In genomic region chr4:185275501-185275900, GRCh38 we compare ENCODE assay signal across 20 cellular contexts.
A peak's percentile ranks its signal among the peaks of the same experiment; 100 is the strongest.
DNase-seq lines count a peak whose midpoint lies in the region; ATAC-seq and TF ChIP-seq lines count a peak whose summit lies in the region.
"Had no signal": no experiment of that assay in that cellular context is flagged by ENCODE, and none has a peak within 500 bp of the region (broad histone marks: within the 10 kb centered on the region; RNA-seq: fewer than 3 reads in every experiment).

No MANE protein-coding gene starts in this region.

- H3K27ac ChIP-seq in SK-N-SH (ENCODE audit: low read depth in 2 of 2, low read length in 1 of 2) (peak overlapping the region in 1 of 2 experiments; percentile 70; a peak in 2 of 4 replicates), brain microvascular endothelial cell (peak overlapping the region; percentile 63), mesenchymal stem cell (ENCODE audit: low read length, poor library complexity, severe bottlenecking) (no peak overlapping the region), suprapubic skin (no peak overlapping the region), thyroid gland (no peak overlapping the region)
- H3K27ac ChIP-seq: 22Rv1; BLaER1 treated with 17β-estradiol and CSF1 and Interleukin-3, amounts not matched to agents 10 nM and 100 nM had no signal

- H3K9me3 ChIP-seq in SK-N-SH, result no peaks in the 10 kb centered on the region
- no peaks in the 10 kb centered on the region for H3K9me3 ChIP-seq in mesenchymal stem cell (ENCODE audit: control insufficient read depth, low read length)
- no peaks in the 10 kb centered on the region for H3K9me3 ChIP-seq in suprapubic skin
- H3K9me3 ChIP-seq in thyroid gland, result no peaks in the 10 kb centered on the region
- H3K9me3 ChIP-seq: BLaER1 treated with 17β-estradiol and CSF1 and Interleukin-3, amounts not matched to agents 10 nM and 100 nM had no signal

- peaks cover 28 to 52% of the 10 kb centered on the region in 2 donors for H3K36me3 Mint-ChIP-seq in stimulated activated naive B cell treated with anti-CD40 and anti-IgM and Interleukin-4, amounts not matched to agents 10 μg/mL and 1 μg/mL and 100 μg/mL, for 72 hours

- H3K79me2 ChIP-seq in SK-N-SH (ENCODE audit: insufficient read depth), result peaks cover 46% of the 10 kb centered on the region; the same call in 1 of the 2 replicates

- TF ChIP-seq EP300 in SK-N-SH (IDR thresholded peaks at IDR 0.05; ENCODE audit: borderline replicate concordance in 1 of 2, low read depth in 1 of 2, low read length in 1 of 2) (no peak), suprapubic skin (IDR thresholded peaks at IDR 0.05) (no peak)

- CTCF ChIA-PET in SK-N-SH (lab: Yijun Ruan, JAX), result no interaction called here

- H2BK12ac ChIP-seq in mesenchymal stem cell (ENCODE audit: low read length in 2 of 2), result no peak overlapping the region

- no peak overlapping the region for H3K18ac ChIP-seq in mesenchymal stem cell (ENCODE audit: low read depth in 1 of 2, low read length in 2 of 2)

- H3K36me3 ChIP-seq in SK-N-SH (replicated peaks in 1 of 2; ENCODE audit: control insufficient read depth in 1 of 2, insufficient read depth in 2 of 2, low read length in 1 of 2) (peaks cover 4 to 43% of the 10 kb centered on the region in 2 experiments), brain microvascular endothelial cell (replicated peaks) (no peaks in the 10 kb centered on the region), mesenchymal stem cell (ENCODE audit: control insufficient read depth in 1 of 2, insufficient read depth in 2 of 2, low read depth in 1 of 2, low read length in 2 of 2) (peaks cover 5 to 7% of the 10 kb centered on the region in 2 experiments), suprapubic skin (peaks cover 6% of the 10 kb centered on the region), thyroid gland (no peaks in the 10 kb centered on the region)

- H4K8ac ChIP-seq in mesenchymal stem cell (ENCODE audit: low read length), result no peak overlapping the region

- H3K27ac Mint-ChIP-seq in stimulated activated naive B cell treated with anti-CD40 and anti-IgM and Interleukin-4, amounts not matched to agents 10 μg/mL and 1 μg/mL and 100 μg/mL, for 72 hours, result no peak overlapping the region
- H3K27ac Mint-ChIP-seq: CD8-positive, alpha-beta memory T cell had no signal

- H2AFZ ChIP-seq in SK-N-SH (ENCODE audit: low read depth) (no peak overlapping the region), mesenchymal stem cell (ENCODE audit: low read depth, low read length) (no peak overlapping the region)

- H2BK120ac ChIP-seq in mesenchymal stem cell (ENCODE audit: low read depth, low read length), result no peak overlapping the region

- in situ Hi-C loops in brain microvascular endothelial cell (cut with HindIII; ENCODE audit: low pct_ligation_motif_present, low sequenced_read_pairs), result no loop called here

- H3K27me3 Mint-ChIP-seq in stimulated activated naive B cell treated with anti-CD40 and anti-IgM and Interleukin-4, amounts not matched to agents 10 μg/mL and 1 μg/mL and 100 μg/mL, for 72 hours, result no peaks in the 10 kb centered on the region
- H3K27me3 Mint-ChIP-seq: CD8-positive, alpha-beta memory T cell; IgD-negative memory B cell had no signal

- POLR2A ChIA-PET in SK-N-SH (lab: Yijun Ruan, JAX), result no interaction called here

- H4K20me1 ChIP-seq in SK-N-SH (ENCODE audit: insufficient read depth), result no peaks in the 10 kb centered on the region; the same call in 1 of the 2 replicates

- H2BK5ac ChIP-seq in mesenchymal stem cell (ENCODE audit: low read depth, low read length, poor library complexity, severe bottlenecking), result no peak overlapping the region

- H3K9ac ChIP-seq in SK-N-SH (no peak overlapping the region; the same call in 1 of the 2 replicates), mesenchymal stem cell (ENCODE audit: low read length) (peak overlapping the region; percentile 24)
- H3K9ac ChIP-seq: BLaER1 treated with 17β-estradiol and CSF1 and Interleukin-3, amounts not matched to agents 10 nM and 100 nM had no signal

- H3K4me1 ChIP-seq in SK-N-SH (ENCODE audit: control insufficient read depth in 1 of 2, insufficient read depth in 2 of 2, low read depth in 1 of 2, low read length in 1 of 2), result peaks cover 0 to 7% of the 10 kb centered on the region in 2 experiments; a peak in 3 of 4 replicates
- H3K4me1 ChIP-seq in mesenchymal stem cell (ENCODE audit: control insufficient read depth, insufficient read depth, low read depth, low read length), result peaks cover 3% of the 10 kb centered on the region
- H3K4me1 ChIP-seq in suprapubic skin, result no peaks in the 10 kb centered on the region
- peaks cover 8 to 13% of the 10 kb centered on the region in 2 donors for H3K4me1 ChIP-seq in thyroid gland

- no peak overlapping the region for H2AK5ac ChIP-seq in mesenchymal stem cell (ENCODE audit: low read length, severe bottlenecking)

- H3K4me2 ChIP-seq in SK-N-SH (no peak overlapping the region), mesenchymal stem cell (ENCODE audit: low read length, poor library complexity, severe bottlenecking) (no peak overlapping the region)
- H3K4me2 ChIP-seq: BLaER1 treated with 17β-estradiol and CSF1 and Interleukin-3, amounts not matched to agents 10 nM and 100 nM had no signal

- H3K4me1 Mint-ChIP-seq in stimulated activated naive B cell treated with anti-CD40 and anti-IgM and Interleukin-4, amounts not matched to agents 10 μg/mL and 1 μg/mL and 100 μg/mL, for 72 hours, result peaks cover 11 to 38% of the 10 kb centered on the region in 2 donors
- H3K4me1 Mint-ChIP-seq: CD8-positive, alpha-beta memory T cell had no signal

- no peak overlapping the region for H3K23ac ChIP-seq in mesenchymal stem cell (ENCODE audit: low read length in 2 of 2)

- no peaks in the 10 kb centered on the region for H3K9me3 Mint-ChIP-seq in stimulated activated naive B cell treated with anti-CD40 and anti-IgM and Interleukin-4, amounts not matched to agents 10 μg/mL and 1 μg/mL and 100 μg/mL, for 72 hours
- H3K9me3 Mint-ChIP-seq: CD8-positive, alpha-beta memory T cell; IgD-negative memory B cell had no signal

- H3K14ac ChIP-seq in mesenchymal stem cell (ENCODE audit: low read length in 2 of 2), result no peak overlapping the region

- H2BK15ac ChIP-seq in mesenchymal stem cell (ENCODE audit: low read depth, poor library complexity, severe bottlenecking), result no peak overlapping the region

- no peak overlapping the region for H4K91ac ChIP-seq in mesenchymal stem cell (ENCODE audit: low read length)

- H3K4ac ChIP-seq in mesenchymal stem cell (ENCODE audit: low read depth in 1 of 2, low read length in 2 of 2), result no peak overlapping the region

- no peak for TF ChIP-seq RAD21 in SK-N-SH (IDR thresholded peaks at IDR 0.05; ENCODE audit: low read length)

- DNase-seq in SK-N-SH (no peak), brain microvascular endothelial cell (no peak), mesenchymal stem cell (no peak), suprapubic skin (ENCODE audit: low spot score in 2 of 2) (no peak), DMS 273 treated with DMSO at 0.1 percent for 48 hours (lab: John Stamatoyannopoulos, UW) (no peak), thyroid gland (no peak)
- no peak for DNase-seq in stimulated activated naive B cell treated with anti-CD40 and anti-IgM and Interleukin-4, amounts not matched to agents 10 μg/mL and 1 μg/mL and 100 μg/mL, for 72 hours
- DNase-seq: CD8-positive, alpha-beta memory T cell; DND-41; GDM1; MV-4-11; NCI-H187 treated with DMSO at 0.1 percent for 48 hours; NCI-H345; NCI-H526; SHP77 treated with DMSO at 0.1 percent for 48 hours had no signal

- H3K79me1 ChIP-seq in mesenchymal stem cell (replicated peaks; ENCODE audit: low read length, poor library complexity, severe bottlenecking), result peaks cover 29% of the 10 kb centered on the region

- H3F3A ChIP-seq in SK-N-SH (replicated peaks; ENCODE audit: insufficient read depth), result peaks cover 11% of the 10 kb centered on the region

- TF ChIP-seq CTCF in SK-N-SH (IDR thresholded peaks at IDR 0.05), result no peak
- TF ChIP-seq CTCF in brain microvascular endothelial cell (IDR thresholded peaks at IDR 0.05; ENCODE audit: low read depth, low read length, missing control alignments), result no peak
- TF ChIP-seq CTCF in suprapubic skin (IDR thresholded peaks at IDR 0.05), result no peak
- TF ChIP-seq CTCF in thyroid gland (IDR thresholded peaks at IDR 0.05), result no peak

- H3K4me3 Mint-ChIP-seq in stimulated activated naive B cell treated with anti-CD40 and anti-IgM and Interleukin-4, amounts not matched to agents 10 μg/mL and 1 μg/mL and 100 μg/mL, for 72 hours, result no peak overlapping the region
- H3K4me3 Mint-ChIP-seq: CD8-positive, alpha-beta memory T cell; IgD-negative memory B cell had no signal

- no peaks in the 10 kb centered on the region for H3K27me3 ChIP-seq in SK-N-SH (ENCODE audit: insufficient read depth)
- no peaks in the 10 kb centered on the region for H3K27me3 ChIP-seq in brain microvascular endothelial cell (replicated peaks)
- no peaks in the 10 kb centered on the region for H3K27me3 ChIP-seq in mesenchymal stem cell (ENCODE audit: control insufficient read depth in 1 of 2, insufficient read depth in 1 of 2, low read length in 2 of 2)
- H3K27me3 ChIP-seq in suprapubic skin, result no peaks in the 10 kb centered on the region
- H3K27me3 ChIP-seq in thyroid gland, result no peaks in the 10 kb centered on the region
- H3K27me3 ChIP-seq: BLaER1 treated with 17β-estradiol and CSF1 and Interleukin-3, amounts not matched to agents 10 nM and 100 nM had no signal

- H3K9me2 ChIP-seq in SK-N-SH, result no peaks in the 10 kb centered on the region

- TF ChIP-seq POLR2A in suprapubic skin (IDR thresholded peaks at IDR 0.05) (no peak), thyroid gland (IDR thresholded peaks at IDR 0.05) (no peak)

- ATAC-seq in SK-N-SH treated with all-trans-retinoic acid at 6 μM for 48 hours, result peak; percentile 43
- no peak for ATAC-seq in stimulated activated naive B cell treated with anti-CD40 and anti-IgM and Interleukin-4, amounts not matched to agents 10 μg/mL and 1 μg/mL and 100 μg/mL, for 72 hours (replicated peaks)
- ATAC-seq: GM12878 had no signal

- intact Hi-C loops in thyroid gland (cut with DNase I), result no loop called here

- no peak overlapping the region for H3K4me3 ChIP-seq in SK-N-SH (ENCODE audit: low read depth in 2 of 2, low read length in 1 of 2)
- no peak overlapping the region for H3K4me3 ChIP-seq in brain microvascular endothelial cell (ENCODE audit: low read depth, low read length)
- H3K4me3 ChIP-seq in mesenchymal stem cell (ENCODE audit: insufficient read depth in 1 of 2, low read depth in 1 of 2, low read length in 2 of 2), result no peak overlapping the region
- H3K4me3 ChIP-seq in suprapubic skin, result no peak overlapping the region
- no peak overlapping the region for H3K4me3 ChIP-seq in thyroid gland (replicated peaks in 1 of 3)
- H3K4me3 ChIP-seq: BLaER1 treated with 17β-estradiol and CSF1 and Interleukin-3, amounts not matched to agents 10 nM and 100 nM; GM12878 had no signal

TF ChIP-seq in SK-N-SH treated with all-trans-retinoic acid at 6 μM for 48 hours, 23 proteins besides CTCF, POLR2A, EP300 and RAD21 (continues in another document):
- TF ChIP-seq RARB (CRISPR knock-in tag; IDR thresholded peaks at IDR 0.05) (no peak), ZNF565 (CRISPR knock-in tag; conservative IDR thresholded peaks at IDR 0.05; ENCODE audit: low read depth) (no peak), ZC3H10 (CRISPR knock-in tag; IDR thresholded peaks at IDR 0.05) (no peak)

TF ChIP-seq in SK-N-SH, 30 proteins besides CTCF, POLR2A, EP300 and RAD21 (continues in another document):
- TF ChIP-seq NFIC (IDR thresholded peaks at IDR 0.05; ENCODE audit: borderline replicate concordance) (no peak), JUND (IDR thresholded peaks at IDR 0.05) (no peak), NRF1 (IDR thresholded peaks at IDR 0.05; ENCODE audit: low read depth, low read length) (no peak)
